In genomic region chr6:17015144-17015543, GRCh38 we compare ENCODE assay signal across 8 cellular contexts.
DNase-seq lines count a peak whose midpoint lies in the region; ATAC-seq lines count a peak whose summit lies in the region.

No MANE protein-coding gene starts in this region.

- peak overlapping the region; percentile 12 for H3K27ac Mint-ChIP-seq in activated T-cell treated with anti-CD3 and anti-CD28 coated beads, Interleukin-2, amount 50 U/mL, for 24 hours
- peak overlapping the region; percentile 57 for H3K27ac Mint-ChIP-seq in activated T-helper 17 cell treated with anti-CD3 and anti-CD28 coated beads, Interleukin-2, amount 50 U/mL, for 72 hours
- H3K27ac Mint-ChIP-seq in stimulated activated naive B cell treated with anti-CD40 and anti-IgM and Interleukin-4, amounts not matched to agents 10 μg/mL and 1 μg/mL and 100 μg/mL, for 72 hours: no peak overlapping the region

- H3K36me3 Mint-ChIP-seq in activated T-cell treated with anti-CD3 and anti-CD28 coated beads, Interleukin-2, amount 50 U/mL, for 24 hours (ENCODE audit: low read depth): no peaks in the 10 kb centered on the region
- H3K36me3 Mint-ChIP-seq in activated T-helper 17 cell treated with anti-CD3 and anti-CD28 coated beads, Interleukin-2, amount 50 U/mL, for 72 hours (ENCODE audit: low read depth): no peaks in the 10 kb centered on the region
- peaks cover 0 to 10% of the 10 kb centered on the region in 2 donors for H3K36me3 Mint-ChIP-seq in stimulated activated naive B cell treated with anti-CD40 and anti-IgM and Interleukin-4, amounts not matched to agents 10 μg/mL and 1 μg/mL and 100 μg/mL, for 72 hours

- DNase-seq in activated T-cell treated with anti-CD3 and anti-CD28 coated beads, Interleukin-2, amount 50 U/mL, for 24 hours: no peak
- no peak for DNase-seq in activated T-cell treated with anti-CD3 and anti-CD28 coated beads, Interleukin-2, amount 50 U/mL, for 1 hour
- no peak for DNase-seq in stimulated activated naive B cell treated with anti-CD40 and anti-IgM and Interleukin-4, amounts not matched to agents 10 μg/mL and 1 μg/mL and 100 μg/mL, for 72 hours
- DNase-seq in SIG-M5 (lab: John Stamatoyannopoulos, UW) (no peak), amygdala (lab: John Stamatoyannopoulos, UW) (no peak)

- peaks cover 20% of the 10 kb centered on the region for H3K4me1 Mint-ChIP-seq in activated T-cell treated with anti-CD3 and anti-CD28 coated beads, Interleukin-2, amount 50 U/mL, for 24 hours (ENCODE audit: low read depth)
- peaks cover 9% of the 10 kb centered on the region for H3K4me1 Mint-ChIP-seq in activated T-helper 17 cell treated with anti-CD3 and anti-CD28 coated beads, Interleukin-2, amount 50 U/mL, for 72 hours
- peaks cover 7 to 17% of the 10 kb centered on the region in 2 donors for H3K4me1 Mint-ChIP-seq in stimulated activated naive B cell treated with anti-CD40 and anti-IgM and Interleukin-4, amounts not matched to agents 10 μg/mL and 1 μg/mL and 100 μg/mL, for 72 hours

- H3K9me3 Mint-ChIP-seq in activated T-cell treated with anti-CD3 and anti-CD28 coated beads, Interleukin-2, amount 50 U/mL, for 24 hours: peaks cover 11% of the 10 kb centered on the region
- no peaks in the 10 kb centered on the region for H3K9me3 Mint-ChIP-seq in activated T-helper 17 cell treated with anti-CD3 and anti-CD28 coated beads, Interleukin-2, amount 50 U/mL, for 72 hours
- H3K9me3 Mint-ChIP-seq in stimulated activated naive B cell treated with anti-CD40 and anti-IgM and Interleukin-4, amounts not matched to agents 10 μg/mL and 1 μg/mL and 100 μg/mL, for 72 hours: peaks cover 11% of the 10 kb centered on the region in 2 donors

- ATAC-seq in HG03103 (IDR thresholded peaks at IDR 0.05; ENCODE audit: low read depth, unreplicated experiment) (peak; percentile 92), HG03280 (IDR thresholded peaks at IDR 0.05; ENCODE audit: unreplicated experiment) (no peak)
- ATAC-seq in activated T-helper 17 cell treated with anti-CD3 and anti-CD28 coated beads, Interleukin-2, amount 50 U/mL, for 72 hours (replicated peaks): peak; percentile 98
- ATAC-seq in stimulated activated naive B cell treated with anti-CD40 and anti-IgM and Interleukin-4, amounts not matched to agents 10 μg/mL and 1 μg/mL and 100 μg/mL, for 72 hours (replicated peaks): peak; percentile 92 to 97

- peak overlapping the region; percentile 32 for H3K4me3 Mint-ChIP-seq in activated T-cell treated with anti-CD3 and anti-CD28 coated beads, Interleukin-2, amount 50 U/mL, for 24 hours
- peak overlapping the region; percentile 60 for H3K4me3 Mint-ChIP-seq in activated T-helper 17 cell treated with anti-CD3 and anti-CD28 coated beads, Interleukin-2, amount 50 U/mL, for 72 hours
- H3K4me3 Mint-ChIP-seq in stimulated activated naive B cell treated with anti-CD40 and anti-IgM and Interleukin-4, amounts not matched to agents 10 μg/mL and 1 μg/mL and 100 μg/mL, for 72 hours: peak overlapping the region in 1 of 2 donors; percentile 34

- peaks cover 53% of the 10 kb centered on the region for H3K27me3 Mint-ChIP-seq in activated T-cell treated with anti-CD3 and anti-CD28 coated beads, Interleukin-2, amount 50 U/mL, for 24 hours
- peaks cover 17% of the 10 kb centered on the region for H3K27me3 Mint-ChIP-seq in activated T-helper 17 cell treated with anti-CD3 and anti-CD28 coated beads, Interleukin-2, amount 50 U/mL, for 72 hours
- H3K27me3 Mint-ChIP-seq in stimulated activated naive B cell treated with anti-CD40 and anti-IgM and Interleukin-4, amounts not matched to agents 10 μg/mL and 1 μg/mL and 100 μg/mL, for 72 hours: peaks cover 20 to 21% of the 10 kb centered on the region in 2 donors
